Comparison of ENCODE assay signal across 15 cellular contexts in the genomic region with DNA sequence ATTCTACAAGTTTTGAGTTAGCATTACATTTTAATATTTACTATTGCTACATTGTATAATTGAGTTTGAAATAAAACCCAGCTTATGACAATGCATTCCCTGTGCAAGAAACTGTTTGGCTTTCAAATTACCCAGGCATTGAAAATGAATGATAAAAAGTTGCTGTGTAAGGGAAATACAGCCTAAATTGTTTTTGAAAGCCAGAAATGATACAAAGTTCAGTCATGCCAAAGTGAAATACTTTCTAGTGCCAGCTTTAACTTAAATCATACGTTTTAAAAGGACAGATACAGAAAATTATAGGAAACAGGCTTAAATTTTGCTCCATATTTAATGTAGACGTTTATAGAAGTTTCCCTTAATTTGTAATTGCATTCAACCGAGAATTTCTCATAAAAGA. TPM values are rescaled to one million over a fixed set of nuclear protein-coding genes. Genes with fewer than 3 reads are reported as not detected.
DNase-seq lines count a peak whose midpoint lies in the region; ATAC-seq, FAIRE-seq and TF ChIP-seq lines count a peak whose summit lies in the region.
"Had no signal": no experiment of that assay in that cellular context is flagged by ENCODE, and none has a peak within 500 bp of the region (broad histone marks: within the 10 kb centered on the region; RNA-seq: fewer than 3 reads in every experiment).

No MANE protein-coding gene starts in this region.

- ATAC-seq in activated T-cell treated with anti-CD3 and anti-CD28 coated beads, Interleukin-2, amount 50 U/mL, for 4 hours: no peak
- ATAC-seq in stimulated activated naive CD8-positive, alpha-beta T cell treated with anti-CD3 and anti-CD28 coated beads, Interleukin-15, amount 100 ng/mL, for 72 hours: no peak
- no peak for ATAC-seq in mucosa of descending colon
- ATAC-seq: gastrocnemius medialis, HCT116 had no signal

- CTCF ChIA-PET in activated CD4-positive, alpha-beta memory T cell treated with anti-CD3 and anti-CD28 coated beads for 36 hours (lab: Charles Lee): interaction anchor here (1.3 to 7.1 kb wide), 5 partner anchors 10 to 238 kb away, joined by 3 to 100 read pairs (median 7); partner anchors contain the start of genes DNAAF2, NEMF and RPS29

- H3K9me3 ChIP-seq in vagina (no peaks in the 10 kb centered on the region), mucosa of descending colon (no peaks in the 10 kb centered on the region)
- H3K9me3 ChIP-seq: gastrocnemius medialis, uterus had no signal

- H3K4me1 ChIP-seq in vagina: peaks cover 47% of the 10 kb centered on the region
- H3K4me1 ChIP-seq in mucosa of descending colon (ENCODE audit: low read depth): peaks cover 39% of the 10 kb centered on the region

- peaks cover 29% of the 10 kb centered on the region for H3K36me3 Mint-ChIP-seq in activated T-cell treated with anti-CD3 and anti-CD28 coated beads, Interleukin-2, amount 50 U/mL, for 4 hours (ENCODE audit: insufficient read depth)
- H3K36me3 Mint-ChIP-seq in activated CD4-positive, alpha-beta memory T cell treated with anti-CD3 and anti-CD28 coated beads for 36 hours: peaks cover 47% of the 10 kb centered on the region

- no peak for TF ChIP-seq POLR2A in vagina (IDR thresholded peaks at IDR 0.05)

- H3K9me3 Mint-ChIP-seq in activated T-cell treated with anti-CD3 and anti-CD28 coated beads, Interleukin-2, amount 50 U/mL, for 4 hours: no peaks in the 10 kb centered on the region
- H3K9me3 Mint-ChIP-seq in activated CD4-positive, alpha-beta memory T cell treated with anti-CD3 and anti-CD28 coated beads for 36 hours: no peaks in the 10 kb centered on the region
- no peaks in the 10 kb centered on the region for H3K9me3 Mint-ChIP-seq in stimulated activated naive CD8-positive, alpha-beta T cell treated with anti-CD3 and anti-CD28 coated beads, Interleukin-15, amount 100 ng/mL, for 72 hours

- POLR2A ChIA-PET in activated CD4-positive, alpha-beta memory T cell treated with anti-CD3 and anti-CD28 coated beads for 36 hours (lab: Charles Lee): interaction anchor here (0.8 to 2.4 kb wide), 4 partner anchors 10 to 240 kb away, joined by 3 to 21 read pairs (median 4); partner anchors contain the start of gene DNAAF2

- intact Hi-C loops in activated CD4-positive, alpha-beta memory T cell treated with anti-CD3 and anti-CD28 coated beads for 36 hours (cut with micrococcal nuclease): loop anchor here (5.0 kb wide), 2 partner anchors 161 to 439 kb away; no protein-coding TSS in a partner anchor
- intact Hi-C loops in vagina (cut with DNase I) (no loop called here), mucosa of descending colon (cut with DNase I, micrococcal nuclease) (no loop called here)

- H3K27me3 Mint-ChIP-seq in activated T-cell treated with anti-CD3 and anti-CD28 coated beads, Interleukin-2, amount 50 U/mL, for 4 hours (ENCODE audit: low read depth): no peaks in the 10 kb centered on the region
- H3K27me3 Mint-ChIP-seq in activated CD4-positive, alpha-beta memory T cell treated with anti-CD3 and anti-CD28 coated beads for 36 hours: no peaks in the 10 kb centered on the region
- H3K27me3 Mint-ChIP-seq in stimulated activated naive CD8-positive, alpha-beta T cell treated with anti-CD3 and anti-CD28 coated beads, Interleukin-15, amount 100 ng/mL, for 72 hours: no peaks in the 10 kb centered on the region

- peaks cover 47% of the 10 kb centered on the region for H3K4me1 Mint-ChIP-seq in activated T-cell treated with anti-CD3 and anti-CD28 coated beads, Interleukin-2, amount 50 U/mL, for 4 hours (ENCODE audit: low read depth)
- peaks cover 38% of the 10 kb centered on the region for H3K4me1 Mint-ChIP-seq in activated CD4-positive, alpha-beta memory T cell treated with anti-CD3 and anti-CD28 coated beads for 36 hours (ENCODE audit: low read depth)
- peaks cover 50% of the 10 kb centered on the region for H3K4me1 Mint-ChIP-seq in stimulated activated naive CD8-positive, alpha-beta T cell treated with anti-CD3 and anti-CD28 coated beads, Interleukin-15, amount 100 ng/mL, for 72 hours

- H3K27ac Mint-ChIP-seq in activated CD4-positive, alpha-beta memory T cell treated with anti-CD3 and anti-CD28 coated beads for 36 hours: peak overlapping the region; percentile 86
- H3K27ac Mint-ChIP-seq in stimulated activated naive CD8-positive, alpha-beta T cell treated with anti-CD3 and anti-CD28 coated beads, Interleukin-15, amount 100 ng/mL, for 72 hours: no peak overlapping the region

- H3K27ac ChIP-seq in vagina: no peak overlapping the region
- H3K27ac ChIP-seq: C4-2B, gastrocnemius medialis had no signal

- H3K4me3 ChIP-seq in fibroblast of the aortic adventitia (ENCODE audit: low read depth, low read length) (peak overlapping the region; percentile 42), vagina (no peak overlapping the region), mucosa of descending colon (no peak overlapping the region)
- H3K4me3 ChIP-seq: uterus had no signal

- TF ChIP-seq CTCF in fibroblast of the aortic adventitia (IDR thresholded peaks at IDR 0.05; ENCODE audit: insufficient read depth, low read length) (no peak), vagina (IDR thresholded peaks at IDR 0.05) (no peak), mucosa of descending colon (IDR thresholded peaks at IDR 0.05) (no peak)

- DNase-seq in activated T-cell treated with anti-CD3 and anti-CD28 coated beads, Interleukin-2, amount 50 U/mL, for 4 hours: no peak
- no peak for DNase-seq in activated T-cell treated with anti-CD3 and anti-CD28 coated beads, Interleukin-2, amount 50 U/mL, for 48 hours
- no peak for DNase-seq in activated CD4-positive, alpha-beta memory T cell treated with anti-CD3 and anti-CD28 coated beads for 36 hours
- no peak for DNase-seq in fibroblast of the aortic adventitia (ENCODE audit: low read depth)
- DNase-seq in stimulated activated naive CD8-positive, alpha-beta T cell treated with anti-CD3 and anti-CD28 coated beads, Interleukin-15, amount 100 ng/mL, for 72 hours: no peak
- DNase-seq in vagina (ENCODE audit: extremely low spot score in 2 of 2): no peak
- no peak for DNase-seq in mucosa of descending colon
- no peak for DNase-seq in GM19239 (ENCODE audit: insufficient read length, low spot score)
- DNase-seq: amniotic stem cell; gastrocnemius medialis; NCI-H345; stimulated activated CD4-positive, alpha-beta T cell treated with anti-CD3 and anti-CD28 coated beads, Interleukin-2, amount 100 ng/mL, for 48 hours; uterus had no signal

- H3K36me3 ChIP-seq in vagina: peaks cover 0 to 6% of the 10 kb centered on the region in 2 donors
- H3K36me3 ChIP-seq in mucosa of descending colon (ENCODE audit: low read depth): no peaks in the 10 kb centered on the region
- H3K36me3 ChIP-seq: uterus had no signal

- no peak for FAIRE-seq in GM19239 (lab: Jason Lieb, UNC)

- no peaks in the 10 kb centered on the region for H3K27me3 ChIP-seq in vagina
- H3K27me3 ChIP-seq: gastrocnemius medialis, uterus had no signal

- H3K4me3 Mint-ChIP-seq in activated T-cell treated with anti-CD3 and anti-CD28 coated beads, Interleukin-2, amount 50 U/mL, for 4 hours: peak overlapping the region; percentile 97
- peak overlapping the region; percentile 96 for H3K4me3 Mint-ChIP-seq in activated CD4-positive, alpha-beta memory T cell treated with anti-CD3 and anti-CD28 coated beads for 36 hours
- H3K4me3 Mint-ChIP-seq in stimulated activated naive CD8-positive, alpha-beta T cell treated with anti-CD3 and anti-CD28 coated beads, Interleukin-15, amount 100 ng/mL, for 72 hours: peak overlapping the region; percentile 57 to 93

RNA-seq across cellular contexts. Expression of gene MGAT2, which starts 2.8 kb away (rescaled TPM):
- total RNA-seq in activated T-cell treated with anti-CD3 and anti-CD28 coated beads, Interleukin-2, amount 50 U/mL, for 4 hours: 10 to 100 TPM; 53.8 to 55.0 (median 54.6) TPM
- total RNA-seq in activated CD4-positive, alpha-beta memory T cell treated with anti-CD3 and anti-CD28 coated beads for 36 hours: 10 to 100 TPM; 40.4 to 43.7 TPM
- 76.9 and 103 TPM in 2 replicates for total RNA-seq in fibroblast of the aortic adventitia (ENCODE audit: low replicate concordance)
- 11.3 TPM for total RNA-seq in vagina
- total RNA-seq in mucosa of descending colon: 10 to 100 TPM; 28.7 to 64.5 (median 34.6) TPM

RNA-seq across cellular contexts. Expression of gene RPL36AL, which starts 3.0 kb away (rescaled TPM):
- total RNA-seq in activated T-cell treated with anti-CD3 and anti-CD28 coated beads, Interleukin-2, amount 50 U/mL, for 4 hours: 100 to 1,000 TPM; 294 to 316 (median 301) TPM
- 100 to 1,000 TPM; 314 to 320 TPM for total RNA-seq in activated CD4-positive, alpha-beta memory T cell treated with anti-CD3 and anti-CD28 coated beads for 36 hours
- total RNA-seq in fibroblast of the aortic adventitia (ENCODE audit: low replicate concordance): 180 and 525 TPM in 2 replicates
- total RNA-seq in vagina: 208 TPM
- 100 to 1,000 TPM; 146 to 197 (median 178) TPM for total RNA-seq in mucosa of descending colon

RNA-seq across cellular contexts. Expression of gene DNAAF2, which starts 11.7 kb away (rescaled TPM):
- 10 to 100 TPM; 17.0 to 18.9 (median 17.3) TPM for total RNA-seq in activated T-cell treated with anti-CD3 and anti-CD28 coated beads, Interleukin-2, amount 50 U/mL, for 4 hours
- 10 to 100 TPM in 1 of 2 experiments, 1 to 10 TPM in 1; 9.9 to 10.4 TPM for total RNA-seq in activated CD4-positive, alpha-beta memory T cell treated with anti-CD3 and anti-CD28 coated beads for 36 hours
- total RNA-seq in fibroblast of the aortic adventitia (ENCODE audit: low replicate concordance) (10.5 and 24.9 TPM in 2 replicates), vagina (7.9 TPM), mucosa of descending colon (1 to 10 TPM; 6.6 to 8.8 (median 6.8) TPM)

RNA-seq across cellular contexts. Expression of gene LRR1, which starts 24.6 kb away (rescaled TPM):
- 10 to 100 TPM; 37.1 to 43.2 (median 42.2) TPM for total RNA-seq in activated T-cell treated with anti-CD3 and anti-CD28 coated beads, Interleukin-2, amount 50 U/mL, for 4 hours
- 10 to 100 TPM; 51.8 to 52.0 TPM for total RNA-seq in activated CD4-positive, alpha-beta memory T cell treated with anti-CD3 and anti-CD28 coated beads for 36 hours
- total RNA-seq in fibroblast of the aortic adventitia (ENCODE audit: low replicate concordance) (10.6 and 33.4 TPM in 2 replicates), vagina (3.7 TPM), mucosa of descending colon (10 to 100 TPM; 15.3 to 19.7 (median 17.5) TPM)

RNA-seq across cellular contexts. Expression of gene RPS29, which starts 37.2 kb away (rescaled TPM):
- total RNA-seq in activated T-cell treated with anti-CD3 and anti-CD28 coated beads, Interleukin-2, amount 50 U/mL, for 4 hours: 1,000 to 10,000 TPM; 2,303 to 2,539 (median 2,513) TPM
- total RNA-seq in activated CD4-positive, alpha-beta memory T cell treated with anti-CD3 and anti-CD28 coated beads for 36 hours: 1,000 to 10,000 TPM; 2,029 to 2,157 TPM
- 822 and 5,262 TPM in 2 replicates for total RNA-seq in fibroblast of the aortic adventitia (ENCODE audit: low replicate concordance)
- total RNA-seq in vagina: 3,080 TPM
- 1,000 to 10,000 TPM; 1,102 to 1,301 (median 1,154) TPM for total RNA-seq in mucosa of descending colon
